In the genomic region with DNA sequence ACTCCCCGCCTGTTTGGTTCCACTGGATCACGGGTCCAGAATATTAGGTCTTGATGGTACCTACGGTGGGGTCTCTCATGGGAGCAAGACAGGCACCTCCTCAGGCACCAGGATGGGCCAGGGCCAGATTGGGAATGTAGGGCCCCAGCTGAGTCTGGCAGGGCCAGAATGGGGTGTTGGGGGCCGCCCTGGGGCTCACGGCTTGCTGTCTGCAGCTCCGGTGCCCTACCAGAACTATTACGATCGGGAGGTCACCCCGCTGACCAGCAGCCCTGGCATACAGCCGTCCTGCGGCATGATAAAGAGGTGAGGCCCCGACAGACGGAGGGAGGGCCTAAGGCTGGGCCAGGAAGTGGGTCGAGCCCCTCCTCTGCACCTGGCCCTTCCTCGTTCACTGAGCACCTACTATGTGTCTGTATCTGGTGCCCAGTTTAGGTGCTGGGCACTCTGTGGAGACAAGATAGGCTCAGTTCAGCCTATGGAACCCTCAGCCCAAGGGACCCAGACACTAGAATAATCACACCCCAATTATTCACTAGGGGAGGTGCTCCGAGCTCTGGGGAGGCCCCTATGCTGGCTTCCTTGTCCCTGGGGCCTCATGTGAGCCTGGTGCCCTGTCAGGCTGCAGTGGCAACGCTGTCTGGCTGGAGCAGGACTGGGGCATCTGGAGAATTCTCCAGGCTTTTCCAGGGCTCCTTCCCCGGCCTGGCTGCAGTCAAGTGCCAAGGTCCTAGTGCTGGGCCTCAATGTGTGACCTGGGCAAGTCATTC, we compare ENCODE assay signal across 15 cellular contexts. TPM values are rescaled to one million over a fixed set of nuclear protein-coding genes. Genes with fewer than 3 reads are reported as not detected.
DNase-seq lines count a peak whose midpoint lies in the region; ATAC-seq and TF ChIP-seq lines count a peak whose summit lies in the region.
"Had no signal": no experiment of that assay in that cellular context is flagged by ENCODE, and none has a peak within 500 bp of the region (broad histone marks: within the 10 kb centered on the region; RNA-seq: fewer than 3 reads in every experiment).

No MANE protein-coding gene starts in this region.

- intact Hi-C loops in A673 (cut with micrococcal nuclease; ENCODE audit: unreplicated experiment) = no loop called here

- H3K4me3 ChIP-seq in SK-N-SH (ENCODE audit: low read depth in 2 of 2, low read length in 1 of 2) = no peak overlapping the region
- no peak overlapping the region for H3K4me3 ChIP-seq in Peyer's patch
- no peak overlapping the region for H3K4me3 ChIP-seq in A673 (ENCODE audit: low read depth, low read length, poor library complexity, severe bottlenecking)

- BruUV-seq in A673 (replicated peaks; lab: Mats Ljungman, UMichigan) = no TSS peak

- no peak overlapping the region for H2AFZ ChIP-seq in SK-N-SH (ENCODE audit: low read depth)

- H3K27ac Mint-ChIP-seq in stimulated activated memory B cell treated with anti-CD40 and anti-IgM and Interleukin-4, amounts not matched to agents 10 μg/mL and 1 μg/mL and 100 μg/mL, for 72 hours = no peak overlapping the region

- no peaks in the 10 kb centered on the region for H3K9me3 ChIP-seq in SK-N-SH
- no peaks in the 10 kb centered on the region for H3K9me3 ChIP-seq in Peyer's patch
- no peaks in the 10 kb centered on the region for H3K9me3 ChIP-seq in A673 (ENCODE audit: low read depth, low read length, poor library complexity, severe bottlenecking)

- H3K4me3 Mint-ChIP-seq in stimulated activated memory B cell treated with anti-CD40 and anti-IgM and Interleukin-4, amounts not matched to agents 10 μg/mL and 1 μg/mL and 100 μg/mL, for 72 hours = no peak overlapping the region
- H3K4me3 Mint-ChIP-seq: CD8-positive, alpha-beta T cell had no signal

- CTCF ChIA-PET in SK-N-SH (lab: Yijun Ruan, JAX) (interaction anchor here (0.9 to 2.3 kb wide), 5 partner anchors 10 to 511 kb away, joined by 3 to 12 read pairs (median 3); no protein-coding TSS in a partner anchor), A673 (lab: Charles Lee) (interaction anchor here (2.7 kb wide), 1 partner anchor 511 kb away, joined by 10 read pairs; no protein-coding TSS in a partner anchor)

- no peak for ATAC-seq in SK-N-SH treated with all-trans-retinoic acid at 6 μM for 48 hours
- ATAC-seq in stimulated activated memory B cell treated with anti-CD40 and anti-IgM and Interleukin-4, amounts not matched to agents 10 μg/mL and 1 μg/mL and 100 μg/mL, for 72 hours = no peak
- ATAC-seq: CD8-positive, alpha-beta T cell had no signal

- peaks cover 43% of the 10 kb centered on the region for H3K4me1 Mint-ChIP-seq in stimulated activated memory B cell treated with anti-CD40 and anti-IgM and Interleukin-4, amounts not matched to agents 10 μg/mL and 1 μg/mL and 100 μg/mL, for 72 hours

- DNase-seq in SK-N-SH (peak; percentile 24), Peyer's patch (peak; percentile 3 to 49 (median 46)), islet precursor cell (peak; percentile 38), A673 (ENCODE audit: low spot score) (no peak), kidney tubule cell (ENCODE audit: low spot score) (no peak)
- DNase-seq in stimulated activated CD4-positive, alpha-beta T cell treated with anti-CD3 and anti-CD28 coated beads, Interleukin-2, amount 100 ng/mL, for 24 hours = peak; percentile 0 to 15
- DNase-seq: NCI-H1092, NCI-H2227 treated with DMSO at 0.1 percent for 48 hours had no signal

- H3F3A ChIP-seq in SK-N-SH (replicated peaks; ENCODE audit: insufficient read depth) = peaks cover 7% of the 10 kb centered on the region

- H3K4me1 ChIP-seq in SK-N-SH (ENCODE audit: control insufficient read depth in 1 of 2, insufficient read depth in 2 of 2, low read depth in 1 of 2, low read length in 1 of 2) (no peaks in the 10 kb centered on the region; a peak in 1 of 4 replicates), Peyer's patch (peaks cover 0 to 15% (median 0%) of the 10 kb centered on the region in 4 donors), A673 (ENCODE audit: insufficient read depth, low read length, poor library complexity, severe bottlenecking) (peaks cover 8% of the 10 kb centered on the region)

- H4K20me1 ChIP-seq in SK-N-SH (ENCODE audit: insufficient read depth) = no peaks in the 10 kb centered on the region

- WGBS in SK-N-SH (ENCODE audit: low lambda C conversion rate) = 88% methylated on average over 8 of the region's 18 CpGs

- no peaks in the 10 kb centered on the region for H3K27me3 ChIP-seq in SK-N-SH (ENCODE audit: insufficient read depth)
- no peaks in the 10 kb centered on the region for H3K27me3 ChIP-seq in Peyer's patch
- H3K27me3 ChIP-seq in A673 (replicated peaks; ENCODE audit: insufficient read depth, low read depth, low read length, poor library complexity) = no peaks in the 10 kb centered on the region

- no peak for TF ChIP-seq EP300 in SK-N-SH (IDR thresholded peaks at IDR 0.05; ENCODE audit: borderline replicate concordance in 1 of 2, low read depth in 1 of 2, low read length in 1 of 2)

- H3K36me3 Mint-ChIP-seq in stimulated activated memory B cell treated with anti-CD40 and anti-IgM and Interleukin-4, amounts not matched to agents 10 μg/mL and 1 μg/mL and 100 μg/mL, for 72 hours = peaks cover 20% of the 10 kb centered on the region

- no peaks in the 10 kb centered on the region for H3K79me2 ChIP-seq in SK-N-SH (ENCODE audit: insufficient read depth)

- no peak overlapping the region for H3K27ac ChIP-seq in SK-N-SH (ENCODE audit: low read depth in 2 of 2, low read length in 1 of 2)
- H3K27ac ChIP-seq in Peyer's patch = no peak overlapping the region
- H3K27ac ChIP-seq in A673 (ENCODE audit: low read depth, low read length, poor library complexity, severe bottlenecking) = no peak overlapping the region
- H3K27ac ChIP-seq: 22Rv1, VCaP had no signal

- TF ChIP-seq RAD21 in SK-N-SH (IDR thresholded peaks at IDR 0.05; ENCODE audit: low read length) = no peak

- H3K9ac ChIP-seq in SK-N-SH = no peak overlapping the region

- H3K36me3 ChIP-seq in SK-N-SH (replicated peaks in 1 of 2; ENCODE audit: control insufficient read depth in 1 of 2, insufficient read depth in 2 of 2, low read length in 1 of 2) (peaks cover 0 to 3% of the 10 kb centered on the region in 2 experiments), Peyer's patch (peaks cover 0 to 15% (median 0%) of the 10 kb centered on the region in 3 donors), A673 (ENCODE audit: insufficient read depth, low read length, poor library complexity, severe bottlenecking) (no peaks in the 10 kb centered on the region)

- TF ChIP-seq POLR2A in Peyer's patch (IDR thresholded peaks at IDR 0.05) = no peak

- TF ChIP-seq CTCF in SK-N-SH (IDR thresholded peaks at IDR 0.05) (no peak), Peyer's patch (IDR thresholded peaks at IDR 0.05) (no peak), A673 (conservative IDR thresholded peaks at IDR 0.05; ENCODE audit: low read depth, low read length) (no peak)

- no peaks in the 10 kb centered on the region for H3K9me2 ChIP-seq in SK-N-SH

- H3K4me2 ChIP-seq in SK-N-SH = no peak overlapping the region

- POLR2A ChIA-PET in SK-N-SH (lab: Yijun Ruan, JAX) (no interaction called here), A673 (lab: Charles Lee; ENCODE audit: low non-redundant PET) (no interaction called here)

- no peaks in the 10 kb centered on the region for H3K9me3 Mint-ChIP-seq in stimulated activated memory B cell treated with anti-CD40 and anti-IgM and Interleukin-4, amounts not matched to agents 10 μg/mL and 1 μg/mL and 100 μg/mL, for 72 hours
- H3K9me3 Mint-ChIP-seq: CD8-positive, alpha-beta T cell had no signal

- H3K27me3 Mint-ChIP-seq in stimulated activated memory B cell treated with anti-CD40 and anti-IgM and Interleukin-4, amounts not matched to agents 10 μg/mL and 1 μg/mL and 100 μg/mL, for 72 hours = no peaks in the 10 kb centered on the region

TF ChIP-seq in SK-N-SH, 30 proteins besides CTCF, POLR2A, EP300 and RAD21 (continues in another document):
- TF ChIP-seq NRF1 (IDR thresholded peaks at IDR 0.05; ENCODE audit: low read depth, low read length) (no peak), SMC3 (IDR thresholded peaks at IDR 0.05; ENCODE audit: low read depth, low read length) (no peak), MXI1 (IDR thresholded peaks at IDR 0.05; ENCODE audit: low read depth, low read length) (no peak), RXRA (IDR thresholded peaks at IDR 0.05; ENCODE audit: borderline replicate concordance, low read depth) (no peak), CHD2 (IDR thresholded peaks at IDR 0.05; ENCODE audit: low read length, partially characterized antibody) (no peak), YY1 (IDR thresholded peaks at IDR 0.05; ENCODE audit: low read depth) (no peak), JUND (IDR thresholded peaks at IDR 0.05) (no peak), GATA2 (CRISPR knock-in tag; IDR thresholded peaks at IDR 0.05) (no peak)

TF ChIP-seq in SK-N-SH treated with all-trans-retinoic acid at 6 μM for 48 hours, 23 proteins besides CTCF, POLR2A, EP300 and RAD21 (continues in another document):
- TF ChIP-seq BACH2 (CRISPR knock-in tag; IDR thresholded peaks at IDR 0.05; ENCODE audit: borderline replicate concordance) = no peak
- TF ChIP-seq, protein P1, sequence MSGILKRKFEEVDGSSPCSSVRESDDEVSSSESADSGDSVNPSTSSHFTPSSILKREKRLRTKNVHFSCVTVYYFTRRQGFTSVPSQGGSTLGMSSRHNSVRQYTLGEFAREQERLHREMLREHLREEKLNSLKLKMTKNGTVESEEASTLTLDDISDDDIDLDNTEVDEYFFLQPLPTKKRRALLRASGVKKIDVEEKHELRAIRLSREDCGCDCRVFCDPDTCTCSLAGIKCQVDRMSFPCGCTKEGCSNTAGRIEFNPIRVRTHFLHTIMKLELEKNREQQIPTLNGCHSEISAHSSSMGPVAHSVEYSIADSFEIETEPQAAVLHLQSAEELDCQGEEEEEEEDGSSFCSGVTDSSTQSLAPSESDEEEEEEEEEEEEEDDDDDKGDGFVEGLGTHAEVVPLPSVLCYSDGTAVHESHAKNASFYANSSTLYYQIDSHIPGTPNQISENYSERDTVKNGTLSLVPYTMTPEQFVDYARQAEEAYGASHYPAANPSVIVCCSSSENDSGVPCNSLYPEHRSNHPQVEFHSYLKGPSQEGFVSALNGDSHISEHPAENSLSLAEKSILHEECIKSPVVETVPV (CRISPR knock-in tag; IDR thresholded peaks at IDR 0.05) = no peak
- no peak for TF ChIP-seq TCF4 (CRISPR knock-in tag; IDR thresholded peaks at IDR 0.05; ENCODE audit: borderline replicate concordance)
- no peak for TF ChIP-seq SNAI2 (CRISPR knock-in tag; IDR thresholded peaks at IDR 0.05)
- no peak for TF ChIP-seq ZFP30 (CRISPR knock-in tag; IDR thresholded peaks at IDR 0.05)

RNA-seq across cellular contexts. Expression of a gene that starts 37.9 kb away (rescaled TPM):
- polyA plus RNA-seq in SK-N-SH (2012; rRNA removed) = 0.69 and 1.1 TPM in 2 replicates
- 0.40 and 0.66 TPM in 2 replicates for polyA plus RNA-seq in SK-N-SH (2012; cell fraction: cytosol; rRNA removed)
- 2.7 and 3.4 TPM in 2 replicates for polyA plus RNA-seq in SK-N-SH (2012; cell fraction: nucleus; rRNA removed)
- total RNA-seq in Peyer's patch (10 to 100 TPM in 3 of 4 donors, 1 to 10 TPM in 1; 6.3 to 40.4 (median 19.5) TPM), A673 (2021) (not detected in 2 replicates)
- total RNA-seq: astrocyte, fibroblast of villous mesenchyme had no signal

RNA-seq across cellular contexts. Expression of a gene that starts 38.1 kb away (rescaled TPM):
- 409 and 600 TPM in 2 replicates for polyA plus RNA-seq in SK-N-SH (2012; rRNA removed)
- polyA plus RNA-seq in SK-N-SH (2012; cell fraction: cytosol; rRNA removed) = 514 and 573 TPM in 2 replicates
- 155 and 239 TPM in 2 replicates for polyA plus RNA-seq in SK-N-SH (2012; cell fraction: nucleus; rRNA removed)
- total RNA-seq in Peyer's patch (100 to 1,000 TPM in 3 of 4 donors, 10 to 100 TPM in 1; 92.4 to 778 (median 563) TPM), A673 (2021) (219 and 224 TPM in 2 replicates)

Comparison
In these comparisons a context has a peak if more than half of its experiments do, and no peak if none do; other contexts are left out.
1. DNase-seq: peak in SK-N-SH (single experiment), Peyer's patch (3 of 3), islet precursor cell (single experiment) and stimulated activated CD4-positive, alpha-beta T cell treated with anti-CD3 and anti-CD28 coated beads, Interleukin-2, amount 100 ng/mL, for 24 hours (2 of 2); none in A673 (single experiment) and kidney tubule cell (single experiment).